ENCODE assay signal across 9 cellular contexts in the genomic region with DNA sequence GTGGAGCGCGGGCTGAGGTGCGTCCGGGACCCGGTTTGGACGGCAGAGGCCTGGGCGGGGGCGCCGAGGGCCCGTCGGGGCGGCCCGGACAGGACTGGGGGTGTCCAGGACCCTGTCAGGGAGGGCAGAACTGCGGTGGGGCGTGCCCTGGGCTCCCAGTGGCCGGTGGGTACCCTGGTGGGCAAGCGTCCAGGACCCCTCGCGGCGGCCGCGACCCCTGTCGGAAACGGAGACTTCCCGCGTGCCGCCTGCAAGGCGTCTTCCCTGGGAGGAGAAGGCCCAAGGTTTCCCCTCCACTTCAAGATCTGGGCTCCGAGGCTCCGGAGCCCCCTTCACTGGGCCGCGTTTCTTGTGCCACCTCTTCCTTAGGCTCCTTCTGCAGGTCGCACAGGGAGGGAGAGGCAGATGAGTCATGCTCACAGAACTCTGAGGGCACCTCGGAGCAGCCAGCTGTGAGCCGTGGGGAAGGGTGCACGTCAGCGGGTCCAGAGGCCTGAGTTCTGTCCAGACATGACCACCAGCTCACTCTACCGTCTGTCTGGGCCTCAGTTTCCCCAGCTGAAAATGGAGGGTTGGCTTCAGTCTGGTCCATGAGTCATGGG. TPM values are rescaled to one million over a fixed set of nuclear protein-coding genes. Genes with fewer than 3 reads are reported as not detected.
A peak's percentile ranks its signal among the peaks of the same experiment; 100 is the strongest.
DNase-seq lines count a peak whose midpoint lies in the region; TF ChIP-seq lines count a peak whose summit lies in the region.
"Had no signal": no experiment of that assay in that cellular context is flagged by ENCODE, and none has a peak within 500 bp of the region (broad histone marks: within the 10 kb centered on the region; RNA-seq: fewer than 3 reads in every experiment).

No MANE protein-coding gene starts in this region.

- H3K4me3 ChIP-seq in GM23248 (no peak overlapping the region), WERI-Rb-1 (ENCODE audit: low read depth, low read length) (peak overlapping the region; percentile 55), subcutaneous abdominal adipose tissue (ENCODE audit: low read depth in 1 of 5, low read length in 5 of 5) (peak overlapping the region; percentile 35 to 65 (median 61))

- H3K27ac ChIP-seq in GM23248 (no peak overlapping the region), WERI-Rb-1 (no peak overlapping the region; the same call in 1 of the 2 replicates), subcutaneous abdominal adipose tissue (ENCODE audit: low read depth, low read length) (no peak overlapping the region)

- DNase-seq in DMS53 treated with DMSO at 0.1 percent for 48 hours (lab: John Stamatoyannopoulos, UW; ENCODE audit: unreplicated experiment) (peak; percentile 31), GM23248 (peak; percentile 15), WERI-Rb-1 (peak; percentile 18), iPS-NIHi7 (ENCODE audit: extremely low spot score) (peak; percentile 16), OCI-M2 (lab: John Stamatoyannopoulos, UW; ENCODE audit: unreplicated experiment) (no peak), superior temporal gyrus (ENCODE audit: extremely low spot score) (no peak)
- no peak for DNase-seq in activated CD4-positive, CD25-positive, alpha-beta regulatory T cell (lab: John Stamatoyannopoulos, UW)

- H3K27me3 ChIP-seq in GM23248 (replicated peaks; ENCODE audit: insufficient read depth) (peaks cover 67% of the 10 kb centered on the region), WERI-Rb-1 (ENCODE audit: insufficient read depth, low read depth, severe bottlenecking) (no peaks in the 10 kb centered on the region), subcutaneous abdominal adipose tissue (ENCODE audit: control insufficient read depth in 5 of 5, insufficient read depth in 4 of 5, low read length in 5 of 5) (peaks cover 7 to 39% (median 33%) of the 10 kb centered on the region in 5 donors)

- H3K79me2 ChIP-seq in GM23248 (ENCODE audit: insufficient read depth) = no peaks in the 10 kb centered on the region

- H3K36me3 ChIP-seq in GM23248 (ENCODE audit: low read depth) = no peaks in the 10 kb centered on the region
- H3K36me3 ChIP-seq in WERI-Rb-1 = no peaks in the 10 kb centered on the region
- H3K36me3 ChIP-seq in subcutaneous abdominal adipose tissue (ENCODE audit: control insufficient read depth in 5 of 5, insufficient read depth in 5 of 5, low read length in 5 of 5) = no peaks in the 10 kb centered on the region

- H3K9ac ChIP-seq in GM23248 (no peak overlapping the region), subcutaneous abdominal adipose tissue (ENCODE audit: low read length in 5 of 5) (peak overlapping the region in 1 of 5 donors; percentile 12)

- no peaks in the 10 kb centered on the region for H3F3A ChIP-seq in GM23248 (ENCODE audit: insufficient read depth)

- H3K9me3 ChIP-seq in GM23248 (ENCODE audit: low read depth) (no peaks in the 10 kb centered on the region), WERI-Rb-1 (ENCODE audit: severe bottlenecking) (no peaks in the 10 kb centered on the region), subcutaneous abdominal adipose tissue (ENCODE audit: control insufficient read depth in 5 of 5, low read length in 5 of 5) (no peaks in the 10 kb centered on the region)

- H4K20me1 ChIP-seq in GM23248 (ENCODE audit: insufficient read depth) = no peaks in the 10 kb centered on the region

- TF ChIP-seq CTCF in WERI-Rb-1 (IDR thresholded peaks at IDR 0.05; ENCODE audit: low read depth, low read length) = no peak

- H3K9me2 ChIP-seq in GM23248 (ENCODE audit: insufficient read depth) = no peaks in the 10 kb centered on the region

- WGBS in GM23248 (ENCODE audit: low coverage in 1 of 2, low lambda C conversion rate in 2 of 2, missing lambda C conversion rate in 2 of 2), 2 experiments = 11 to 19% methylated on average over 20 to 32 of the region's 38 CpGs

- H3K4me1 ChIP-seq in GM23248 (ENCODE audit: insufficient read depth) (no peaks in the 10 kb centered on the region), subcutaneous abdominal adipose tissue (ENCODE audit: control insufficient read depth in 5 of 5, insufficient read depth in 5 of 5, low read length in 5 of 5) (peaks cover 0 to 42% (median 26%) of the 10 kb centered on the region in 5 donors)

- H2AFZ ChIP-seq in GM23248 = no peak overlapping the region

- no peak overlapping the region for H3K4me2 ChIP-seq in GM23248 (ENCODE audit: unreplicated experiment)

- in situ Hi-C loops in GM23248 (cut with MboI) = no loop called here

RNA-seq across cellular contexts. Expression of a gene that starts 0.5 kb away (rescaled TPM):
- not detected in 2 replicates for total RNA-seq in GM23248 (2014; rRNA removed; shearing (Covaris generic))
- polyA plus RNA-seq in GM23248 (2016; fragmentation: Nextera tagmentation; extraction: Ambion mirVana) = 0.22 TPM in 1 of 2 replicates, not detected in the other

RNA-seq across cellular contexts. Expression of a gene that starts 59.1 kb away (rescaled TPM):
- total RNA-seq in GM23248 (2014; rRNA removed; shearing (Covaris generic)) = not detected in 2 replicates
- not detected in 2 replicates for polyA plus RNA-seq in GM23248 (2016; fragmentation: Nextera tagmentation; extraction: Ambion mirVana)
- total RNA-seq: natural killer cell treated with Interleukin-12 subunit alpha and Interleukin-12 subunit beta and Interleukin-15 and Interleukin-18, amount 100 ng/mL, for 72 hours had no signal

Comparison
In these comparisons a context has a peak if more than half of its experiments do, and no peak if none do; other contexts are left out.
1. DNase-seq: peak in DMS53 treated with DMSO at 0.1 percent for 48 hours (single experiment), GM23248 (single experiment), WERI-Rb-1 (single experiment) and iPS-NIHi7 (single experiment); none in OCI-M2 (single experiment), activated CD4-positive, CD25-positive, alpha-beta regulatory T cell (0 of 4) and superior temporal gyrus (single experiment).